In the genomic region with DNA sequence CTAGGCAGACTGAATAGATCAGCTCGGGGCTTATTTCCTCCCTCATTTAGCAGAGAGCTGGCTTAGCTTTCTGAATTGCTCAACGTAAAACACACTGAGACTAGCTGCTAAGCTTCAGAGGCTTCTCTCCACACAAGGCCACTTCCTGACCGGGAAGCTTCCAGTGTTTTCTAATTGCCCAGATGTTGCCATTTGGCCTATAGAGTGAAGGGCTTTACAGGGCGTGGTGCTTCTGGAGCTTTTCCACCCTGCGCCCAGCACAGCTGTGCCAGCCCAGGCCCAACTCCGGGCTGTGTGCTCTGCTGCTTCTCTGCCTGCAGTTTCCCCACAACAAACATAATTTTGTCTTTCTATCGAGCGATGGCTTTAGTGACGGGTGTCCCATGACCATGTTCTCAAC, we compare ENCODE assay signal across 12 cellular contexts. TPM values are rescaled to one million over a fixed set of nuclear protein-coding genes. Genes with fewer than 3 reads are reported as not detected.
DNase-seq lines count a peak whose midpoint lies in the region; ATAC-seq and TF ChIP-seq lines count a peak whose summit lies in the region.
"Had no signal": no experiment of that assay in that cellular context is flagged by ENCODE, and none has a peak within 500 bp of the region (broad histone marks: within the 10 kb centered on the region; RNA-seq: fewer than 3 reads in every experiment).

No MANE protein-coding gene starts in this region.

- DNase-seq in AG10803 (ENCODE audit: low read depth) (peak; percentile 75), fibroblast of the aortic adventitia (ENCODE audit: low read depth) (peak; percentile 40), neural crest cell (ENCODE audit: low read depth, low spot score) (no peak)
- DNase-seq in stimulated activated CD4-positive, alpha-beta T cell treated with anti-CD3 and anti-CD28 coated beads, Interleukin-15, amount 100 ng/mL, for 24 hours = no peak
- DNase-seq: DMS79 treated with DMSO at 0.1 percent for 48 hours; stimulated activated CD4-positive, alpha-beta T cell treated with anti-CD3 and anti-CD28 coated beads, Interleukin-12 subunit alpha, Interleukin-12 subunit beta, amount 100 ng/mL, for 4 hours had no signal

- peak overlapping the region; percentile 76 for H3K27ac Mint-ChIP-seq in neural crest cell (ENCODE audit: unreplicated experiment)

- H3K4me1 Mint-ChIP-seq in neural crest cell = peaks cover 45% of the 10 kb centered on the region

- H3K27me3 Mint-ChIP-seq in neural crest cell (ENCODE audit: low read depth) = no peaks in the 10 kb centered on the region

- H3K4me3 ChIP-seq in AG10803 (ENCODE audit: low read length) = no peak overlapping the region
- H3K4me3 ChIP-seq in fibroblast of the aortic adventitia (ENCODE audit: low read depth, low read length) = no peak overlapping the region
- H3K4me3 ChIP-seq: HAP-1 had no signal

- TF ChIP-seq CTCF in AG10803 (conservative IDR thresholded peaks at IDR 0.05; ENCODE audit: low read length) = no peak
- TF ChIP-seq CTCF in fibroblast of the aortic adventitia (IDR thresholded peaks at IDR 0.05; ENCODE audit: insufficient read depth, low read length) = no peak
- no peak for TF ChIP-seq CTCF in neural crest cell (conservative IDR thresholded peaks at IDR 0.05)

- no peaks in the 10 kb centered on the region for H3K36me3 Mint-ChIP-seq in neural crest cell (ENCODE audit: low read depth)

- H3K36me3 ChIP-seq in KOPT-K1 (ENCODE audit: insufficient read depth, low read length) = no peaks in the 10 kb centered on the region
- H3K36me3 ChIP-seq: HAP-1 had no signal

- ATAC-seq in HG02610 (IDR thresholded peaks at IDR 0.05; ENCODE audit: unreplicated experiment) (no peak), HG02798 (IDR thresholded peaks at IDR 0.05; ENCODE audit: poor library complexity, unreplicated experiment) (no peak), HG03135 (IDR thresholded peaks at IDR 0.05; ENCODE audit: unreplicated experiment) (no peak)

- no peaks in the 10 kb centered on the region for H3K9me3 Mint-ChIP-seq in neural crest cell

- peak overlapping the region; percentile 61 for H3K27ac ChIP-seq in KOPT-K1 (ENCODE audit: low read depth, low read length, poor library complexity, severe bottlenecking)
- H3K27ac ChIP-seq: VCaP had no signal

- H3K4me3 Mint-ChIP-seq in neural crest cell = peak overlapping the region; percentile 10

- H3K9me3 ChIP-seq in KOPT-K1 (ENCODE audit: insufficient read depth, low read length, poor library complexity, severe bottlenecking) = no peaks in the 10 kb centered on the region
- H3K9me3 ChIP-seq: HAP-1 had no signal

RNA-seq across cellular contexts. Expression of gene FAM240A, which starts 16.7 kb away (rescaled TPM):
- total RNA-seq in fibroblast of the aortic adventitia (ENCODE audit: low replicate concordance) (not detected in 2 replicates), neural crest cell (not detected in 2 replicates)

Comparison
In these comparisons a context has a peak if more than half of its experiments do, and no peak if none do; other contexts are left out.
1. DNase-seq: peak in AG10803 (single experiment) and fibroblast of the aortic adventitia (single experiment); none in neural crest cell (single experiment) and stimulated activated CD4-positive, alpha-beta T cell treated with anti-CD3 and anti-CD28 coated beads, Interleukin-15, amount 100 ng/mL, for 24 hours (single experiment).